9 cellular contexts compared by ENCODE assay signal in the genomic region with DNA sequence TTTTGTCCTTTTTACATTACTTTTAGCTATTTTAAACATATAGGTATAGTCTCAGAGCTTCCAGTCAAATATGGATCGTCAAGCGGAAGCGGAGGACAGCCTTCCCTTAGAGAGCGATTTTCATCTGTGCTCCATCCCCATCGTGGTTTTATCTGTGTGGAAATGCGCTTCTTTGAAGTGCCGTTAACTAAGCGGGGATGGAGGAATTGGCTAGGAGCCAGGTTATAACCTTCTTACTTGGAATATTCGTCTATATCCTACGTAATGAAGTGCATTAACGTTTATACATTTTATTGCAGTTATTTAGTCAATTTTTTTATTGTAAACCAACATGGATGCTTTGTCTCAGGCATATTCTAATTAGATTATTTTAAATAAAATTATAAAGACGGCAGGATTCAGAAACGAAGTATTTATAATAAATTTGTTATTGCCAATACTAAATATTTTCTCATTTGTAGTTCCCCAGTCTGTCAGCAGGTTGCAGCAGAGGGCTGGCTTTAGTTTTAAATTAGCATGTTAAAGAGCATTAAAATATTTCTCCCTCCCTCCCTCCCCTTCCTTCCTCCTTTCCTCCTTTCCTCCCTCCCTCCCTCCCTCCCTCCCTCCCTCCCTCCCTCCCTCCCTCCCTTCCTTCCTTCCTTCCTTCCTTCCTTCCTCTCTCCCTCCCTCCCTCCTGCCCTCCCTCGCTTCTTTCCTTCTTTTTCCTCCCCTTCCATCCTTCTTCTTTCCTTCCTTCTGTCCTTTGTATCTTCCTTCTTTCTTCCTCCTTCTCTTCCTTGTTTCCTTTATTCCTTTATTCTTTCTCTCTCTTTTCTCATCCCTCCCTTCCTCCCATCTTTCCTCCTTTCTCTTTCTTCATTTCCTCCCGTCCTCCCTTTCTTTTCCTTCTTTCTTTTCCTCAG.
DNase-seq lines count a peak whose midpoint lies in the region; ATAC-seq and TF ChIP-seq lines count a peak whose summit lies in the region.
"Had no signal": no experiment of that assay in that cellular context is flagged by ENCODE, and none has a peak within 500 bp of the region (broad histone marks: within the 10 kb centered on the region; RNA-seq: fewer than 3 reads in every experiment).

No MANE protein-coding gene starts in this region.

- H3K27me3 Mint-ChIP-seq in CD4-positive, CD25-positive, alpha-beta regulatory T cell, result peaks cover 20% of the 10 kb centered on the region
- H3K27me3 Mint-ChIP-seq: stimulated activated naive CD8-positive, alpha-beta T cell treated with anti-CD3 and anti-CD28 coated beads, Interleukin-15, amount 100 ng/mL, for 72 hours had no signal

- no peaks in the 10 kb centered on the region for H3K36me3 Mint-ChIP-seq in CD4-positive, CD25-positive, alpha-beta regulatory T cell

- H3K27me3 ChIP-seq in CD4-positive, CD25-positive, alpha-beta regulatory T cell (ENCODE audit: control insufficient read depth, insufficient read depth, low read length), result peaks cover 7% of the 10 kb centered on the region
- no peaks in the 10 kb centered on the region for H3K27me3 ChIP-seq in MG63

- no peak for ATAC-seq in CD4-positive, CD25-positive, alpha-beta regulatory T cell (ENCODE audit: low read depth in 2 of 2)
- peak; percentile 54 for ATAC-seq in GM21619 (IDR thresholded peaks at IDR 0.05; ENCODE audit: unreplicated experiment)
- ATAC-seq in GM21515 (IDR thresholded peaks at IDR 0.05; ENCODE audit: unreplicated experiment), result no peak
- ATAC-seq in GM18519 (IDR thresholded peaks at IDR 0.05; ENCODE audit: low FRiP score, unreplicated experiment), result no peak
- ATAC-seq: stimulated activated naive CD8-positive, alpha-beta T cell treated with anti-CD3 and anti-CD28 coated beads, Interleukin-15, amount 100 ng/mL, for 72 hours had no signal

- no peaks in the 10 kb centered on the region for H3K4me1 ChIP-seq in CD4-positive, CD25-positive, alpha-beta regulatory T cell (ENCODE audit: control insufficient read depth, insufficient read depth, low read length, poor library complexity, severe bottlenecking)

- H3K4me1 Mint-ChIP-seq in CD4-positive, CD25-positive, alpha-beta regulatory T cell, result peaks cover 0 to 2% (median under 1%) of the 10 kb centered on the region in 4 donors

- no peak overlapping the region for H3K4me3 ChIP-seq in CD4-positive, CD25-positive, alpha-beta regulatory T cell (ENCODE audit: low read depth, low read length)
- no peak overlapping the region for H3K4me3 ChIP-seq in epithelial cell of esophagus (ENCODE audit: low read length)
- H3K4me3 ChIP-seq in MG63, result no peak overlapping the region

- TF ChIP-seq CTCF in epithelial cell of esophagus (IDR thresholded peaks at IDR 0.05; ENCODE audit: insufficient read depth, low read depth, low read length, missing control alignments), result peak; percentile 63

- peaks cover 0 to 7% (median 2%) of the 10 kb centered on the region in 7 donors for H3K9me3 Mint-ChIP-seq in CD4-positive, CD25-positive, alpha-beta regulatory T cell

- peak in 2 of 3 donors; percentile 5 to 32 for DNase-seq in CD4-positive, CD25-positive, alpha-beta regulatory T cell
- DNase-seq in RPMI7951 (ENCODE audit: low read depth) (peak; percentile 37), epithelial cell of esophagus (ENCODE audit: low read depth) (peak; percentile 27), MG63 (no peak)
- DNase-seq in stimulated activated CD4-positive, alpha-beta T cell treated with anti-CD3 and anti-CD28 coated beads, Interleukin-12 subunit alpha, Interleukin-12 subunit beta, amount 100 ng/mL, for 24 hours (ENCODE audit: low read depth in 2 of 2), result peak; percentile 7 to 15

- no peaks in the 10 kb centered on the region for H3K9me3 ChIP-seq in CD4-positive, CD25-positive, alpha-beta regulatory T cell (ENCODE audit: control insufficient read depth in 2 of 2, low read length in 2 of 2)
- peaks cover 4% of the 10 kb centered on the region; the same call in 1 of the 2 replicates for H3K9me3 ChIP-seq in MG63

- no peak overlapping the region for H3K4me3 Mint-ChIP-seq in CD4-positive, CD25-positive, alpha-beta regulatory T cell
- H3K4me3 Mint-ChIP-seq: stimulated activated naive CD8-positive, alpha-beta T cell treated with anti-CD3 and anti-CD28 coated beads, Interleukin-15, amount 100 ng/mL, for 72 hours had no signal

- H3K27ac ChIP-seq in CD4-positive, CD25-positive, alpha-beta regulatory T cell (ENCODE audit: insufficient read depth, low read length, poor library complexity, severe bottlenecking), result no peak overlapping the region

- H3K36me3 ChIP-seq in CD4-positive, CD25-positive, alpha-beta regulatory T cell (ENCODE audit: control insufficient read depth, insufficient read depth, low read length), result no peaks in the 10 kb centered on the region
- no peaks in the 10 kb centered on the region for H3K36me3 ChIP-seq in MG63

- peak overlapping the region in 2 of 3 donors; percentile 53 to 64 for H3K27ac Mint-ChIP-seq in CD4-positive, CD25-positive, alpha-beta regulatory T cell
